In genomic region chr9:38339087-38339486, GRCh38 we compare ENCODE assay signal across 9 cellular contexts. TPM values are rescaled to one million over a fixed set of nuclear protein-coding genes. Genes with fewer than 3 reads are reported as not detected.
DNase-seq lines count a peak whose midpoint lies in the region; ATAC-seq and TF ChIP-seq lines count a peak whose summit lies in the region.
"Had no signal": no experiment of that assay in that cellular context is flagged by ENCODE, and none has a peak within 500 bp of the region (broad histone marks: within the 10 kb centered on the region; RNA-seq: fewer than 3 reads in every experiment).

No MANE protein-coding gene starts in this region.

- in situ Hi-C loops in HAP-1 (cut with MboI; ENCODE audit: low sequenced_read_pairs), result no loop called here

- no TSS peak for BruUV-seq in A673 (replicated peaks; lab: Mats Ljungman, UMichigan)

- H3K9me3 Mint-ChIP-seq in activated naive CD4-positive, alpha-beta T cell treated with anti-CD3 and anti-CD28 coated beads, Interleukin-2, amount 10 ng/mL, durations not matched to agents 7 days and 5 days, result no peaks in the 10 kb centered on the region
- H3K9me3 Mint-ChIP-seq: activated T-cell treated with anti-CD3 and anti-CD28 coated beads, Interleukin-2, amount 50 U/mL, for 4 hours had no signal

- H3K4me1 ChIP-seq in HAP-1 (no peaks in the 10 kb centered on the region), A673 (ENCODE audit: insufficient read depth, low read length, poor library complexity, severe bottlenecking) (no peaks in the 10 kb centered on the region)

- H3K4me3 Mint-ChIP-seq in activated naive CD4-positive, alpha-beta T cell treated with anti-CD3 and anti-CD28 coated beads, Interleukin-2, amount 10 ng/mL, durations not matched to agents 7 days and 5 days, result no peak overlapping the region
- H3K4me3 Mint-ChIP-seq: activated T-cell treated with anti-CD3 and anti-CD28 coated beads, Interleukin-2, amount 50 U/mL, for 4 hours had no signal

- peaks cover 10% of the 10 kb centered on the region for H3K27me3 Mint-ChIP-seq in activated naive CD4-positive, alpha-beta T cell treated with anti-CD3 and anti-CD28 coated beads, Interleukin-2, amount 10 ng/mL, durations not matched to agents 7 days and 5 days

- ATAC-seq in Right ventricle myocardium inferior, result peak; percentile 32

- POLR2A ChIA-PET in A673 (lab: Charles Lee; ENCODE audit: low non-redundant PET), result no interaction called here

- H3K27me3 ChIP-seq in HAP-1 (ENCODE audit: low read depth) (no peaks in the 10 kb centered on the region), A673 (replicated peaks; ENCODE audit: insufficient read depth, low read depth, low read length, poor library complexity) (no peaks in the 10 kb centered on the region)

- H3K4me1 Mint-ChIP-seq in activated naive CD4-positive, alpha-beta T cell treated with anti-CD3 and anti-CD28 coated beads, Interleukin-2, amount 10 ng/mL, durations not matched to agents 7 days and 5 days, result peaks cover 2% of the 10 kb centered on the region

- no peak for DNase-seq in Right ventricle myocardium inferior (ENCODE audit: missing footprints)
- DNase-seq in cardiac septum (ENCODE audit: low spot score), result no peak
- DNase-seq in LHCN-M2 (ENCODE audit: low read depth), result peak; percentile 83
- peak; percentile 63 for DNase-seq in fibroblast of gingiva (ENCODE audit: low read depth)
- no peak for DNase-seq in HAP-1 (ENCODE audit: low spot score in 2 of 2)
- DNase-seq in A673 (ENCODE audit: low spot score), result no peak
- no peak for DNase-seq in activated naive CD4-positive, alpha-beta T cell treated with anti-CD3 and anti-CD28 coated beads, Interleukin-2, amount 10 ng/mL, durations not matched to agents 7 days and 5 days
- DNase-seq in NCI-H524 (lab: John Stamatoyannopoulos, UW), result no peak
- DNase-seq: activated T-cell treated with anti-CD3 and anti-CD28 coated beads, Interleukin-2, amount 50 U/mL, for 4 hours had no signal

- no peak for TF ChIP-seq CTCF in A673 (conservative IDR thresholded peaks at IDR 0.05; ENCODE audit: low read depth, low read length)

- H3K9me3 ChIP-seq in HAP-1, result no peaks in the 10 kb centered on the region
- H3K9me3 ChIP-seq in A673 (ENCODE audit: low read depth, low read length, poor library complexity, severe bottlenecking), result no peaks in the 10 kb centered on the region

- CTCF ChIA-PET in A673 (lab: Charles Lee), result no interaction called here
- CTCF ChIA-PET in activated naive CD4-positive, alpha-beta T cell treated with anti-CD3 and anti-CD28 coated beads, Interleukin-2, amount 10 ng/mL, durations not matched to agents 7 days and 5 days (lab: Charles Lee), result interaction anchor here (0.6 to 1.2 kb wide), 2 partner anchors 12 to 54 kb away, joined by 3 to 5 read pairs; no protein-coding TSS in a partner anchor

- no peak overlapping the region for H3K27ac ChIP-seq in A673 (ENCODE audit: low read depth, low read length, poor library complexity, severe bottlenecking)

- H3K27ac Mint-ChIP-seq in activated naive CD4-positive, alpha-beta T cell treated with anti-CD3 and anti-CD28 coated beads, Interleukin-2, amount 10 ng/mL, durations not matched to agents 7 days and 5 days, result no peak overlapping the region

- no peaks in the 10 kb centered on the region for H3K36me3 Mint-ChIP-seq in activated naive CD4-positive, alpha-beta T cell treated with anti-CD3 and anti-CD28 coated beads, Interleukin-2, amount 10 ng/mL, durations not matched to agents 7 days and 5 days

- intact Hi-C loops in Right ventricle myocardium inferior (cut with DNase I), result no loop called here
- intact Hi-C loops in cardiac septum (cut with DNase I), result no loop called here
- intact Hi-C loops in A673 (cut with micrococcal nuclease; ENCODE audit: unreplicated experiment), result no loop called here

- no peak overlapping the region for H3K4me3 ChIP-seq in HAP-1
- no peak overlapping the region for H3K4me3 ChIP-seq in A673 (ENCODE audit: low read depth, low read length, poor library complexity, severe bottlenecking)

- H3K36me3 ChIP-seq in HAP-1 (replicated peaks), result no peaks in the 10 kb centered on the region
- no peaks in the 10 kb centered on the region for H3K36me3 ChIP-seq in A673 (ENCODE audit: insufficient read depth, low read length, poor library complexity, severe bottlenecking)

RNA-seq across cellular contexts. Expression of gene ALDH1B1, which starts 53.4 kb away (rescaled TPM):
- total RNA-seq in Right ventricle myocardium inferior, result 18.4 TPM
- 21.0 TPM for total RNA-seq in cardiac septum
- 44.2 and 47.6 TPM in 2 replicates for total RNA-seq in LHCN-M2 (2014; rRNA removed)
- polyA plus RNA-seq in LHCN-M2 (2012), result 51.5 TPM
- 29.0 and 33.1 TPM in 2 replicates for total RNA-seq in A673 (2021)

Comparison
In these comparisons a context has a peak if more than half of its experiments do, and no peak if none do; other contexts are left out.
1. DNase-seq: peak in LHCN-M2 (single experiment) and fibroblast of gingiva (single experiment); none in Right ventricle myocardium inferior (single experiment), cardiac septum (single experiment), HAP-1 (0 of 2), A673 (single experiment), activated naive CD4-positive, alpha-beta T cell treated with anti-CD3 and anti-CD28 coated beads, Interleukin-2, amount 10 ng/mL, durations not matched to agents 7 days and 5 days (single experiment) and NCI-H524 (0 of 2).